20 cellular contexts compared by ENCODE assay signal in genomic region chr22:26561756-26562417, GRCh38. TPM values are rescaled to one million over a fixed set of nuclear protein-coding genes. Genes with fewer than 3 reads are reported as not detected.
DNase-seq lines count a peak whose midpoint lies in the region; ATAC-seq, FAIRE-seq and TF ChIP-seq lines count a peak whose summit lies in the region.
"Had no signal": no experiment of that assay in that cellular context is flagged by ENCODE, and none has a peak within 500 bp of the region (broad histone marks: within the 10 kb centered on the region; RNA-seq: fewer than 3 reads in every experiment).

No MANE protein-coding gene starts in this region.

- no peak for FAIRE-seq in HepG2 (lab: Jason Lieb, UNC)

- no peaks in the 10 kb centered on the region for H3K79me2 ChIP-seq in HepG2 (ENCODE audit: insufficient read depth, low read length)

- no peak overlapping the region for H3K4me3 Mint-ChIP-seq in effector memory CD8-positive, alpha-beta T cell
- no peak overlapping the region for H3K4me3 Mint-ChIP-seq in T-cell
- H3K4me3 Mint-ChIP-seq: activated T-cell treated with anti-CD3 and anti-CD28 coated beads, Interleukin-2, amount 50 U/mL, for 4 hours; stimulated activated naive CD8-positive, alpha-beta T cell treated with anti-CD3 and anti-CD28 coated beads, Interleukin-15, amount 100 ng/mL, for 72 hours had no signal

- H4K5ac ChIP-seq in IMR-90 (ENCODE audit: low read depth, low read length): no peak overlapping the region

- no peak overlapping the region for H2BK20ac ChIP-seq in IMR-90 (ENCODE audit: low read depth, low read length)

- no peaks in the 10 kb centered on the region for H3K27me3 Mint-ChIP-seq in effector memory CD8-positive, alpha-beta T cell
- H3K27me3 Mint-ChIP-seq in T-cell: no peaks in the 10 kb centered on the region
- H3K27me3 Mint-ChIP-seq: progenitor cell of endocrine pancreas; stimulated activated naive CD8-positive, alpha-beta T cell treated with anti-CD3 and anti-CD28 coated beads, Interleukin-15, amount 100 ng/mL, for 72 hours had no signal

- no peak overlapping the region for H3K23ac ChIP-seq in IMR-90 (ENCODE audit: low read depth, low read length)

- WGBS in IMR-90 (ENCODE audit: extremely low coverage in 2 of 2, insufficient read length in 1 of 2), 2 experiments: 100% methylated on average over 2 of the region's 9 CpGs; no CpG with 5 or more reads in 1 of the 2 experiments
- WGBS in HepG2 (ENCODE audit: low lambda C conversion rate): 90% methylated on average over 4 of the region's 9 CpGs

- H3K14ac ChIP-seq in IMR-90 (replicated peaks; ENCODE audit: low read depth, low read length): no peak overlapping the region

- no peaks in the 10 kb centered on the region for H3K9me3 Mint-ChIP-seq in effector memory CD8-positive, alpha-beta T cell
- H3K9me3 Mint-ChIP-seq in T-cell: no peaks in the 10 kb centered on the region
- H3K9me3 Mint-ChIP-seq: activated T-cell treated with anti-CD3 and anti-CD28 coated beads, Interleukin-2, amount 50 U/mL, for 4 hours; stimulated activated naive CD8-positive, alpha-beta T cell treated with anti-CD3 and anti-CD28 coated beads, Interleukin-15, amount 100 ng/mL, for 72 hours had no signal

- TF ChIP-seq RAD21 in IMR-90 (IDR thresholded peaks at IDR 0.05; ENCODE audit: low read length): no peak
- TF ChIP-seq RAD21 in HepG2 (CRISPR knock-in tag; IDR thresholded peaks at IDR 0.05): no peak

- H3K56ac ChIP-seq in IMR-90 (ENCODE audit: extremely low read depth, insufficient read depth, low read length): no peak overlapping the region

- no peak overlapping the region for H4K8ac ChIP-seq in IMR-90 (ENCODE audit: low read depth in 2 of 2, low read length in 2 of 2)

- H3K27ac Mint-ChIP-seq in effector memory CD8-positive, alpha-beta T cell: peak overlapping the region; percentile 77 to 82
- peak overlapping the region in 1 of 2 donors; percentile 12 for H3K27ac Mint-ChIP-seq in T-cell
- H3K27ac Mint-ChIP-seq: progenitor cell of endocrine pancreas had no signal

- H3K9ac ChIP-seq in IMR-90 (ENCODE audit: low read depth, low read length) (no peak overlapping the region), HepG2 (ENCODE audit: insufficient read depth, low read depth, low read length) (no peak overlapping the region)

- no peak for TF ChIP-seq POLR2A in IMR-90 (IDR thresholded peaks at IDR 0.05; ENCODE audit: low read depth, low read length)
- TF ChIP-seq POLR2A in HepG2 (IDR thresholded peaks at IDR 0.05; ENCODE audit: insufficient read depth in 1 of 2, low read depth in 2 of 2, low read length in 2 of 2): no peak

- TF ChIP-seq CTCF in IMR-90 (conservative IDR thresholded peaks at IDR 0.05; ENCODE audit: low read depth, low read length) (no peak), HepG2 (CRISPR knock-in tag; IDR thresholded peaks at IDR 0.05) (no peak), omental fat pad (IDR thresholded peaks at IDR 0.05) (no peak)

- DNase-seq in IMR-90 (no peak), HepG2 (ENCODE audit: low spot score) (no peak), sciatic nerve (ENCODE audit: low spot score) (peak; percentile 73), T-cell (no peak), omental fat pad (ENCODE audit: low spot score) (no peak), HuH-7.5 (ENCODE audit: low spot score) (no peak)
- DNase-seq in effector memory CD8-positive, alpha-beta T cell: no peak
- DNase-seq: activated CD4-positive, alpha-beta T cell treated with anti-CD3 and anti-CD28 coated beads, Interleukin-2, amount 50 U/mL, for 1 hour; activated T-cell treated with anti-CD3 and anti-CD28 coated beads, Interleukin-2, amount 50 U/mL, for 4 hours; Caco-2; effector CD4-positive, alpha-beta T cell; NCI-H2029 treated with DMSO at 0.1 percent for 48 hours; NCI-H526 treated with DMSO at 0.1 percent for 48 hours; PC-9; stimulated activated naive CD8-positive, alpha-beta T cell treated with anti-CD3 and anti-CD28 coated beads, Interleukin-15, amount 100 ng/mL, for 72 hours had no signal

- H2BK120ac ChIP-seq in IMR-90 (ENCODE audit: low read depth, low read length): no peak overlapping the region

- H3K4me1 ChIP-seq in IMR-90 (ENCODE audit: control insufficient read depth, insufficient read depth, low read length) (peaks cover 5% of the 10 kb centered on the region), HepG2 (ENCODE audit: insufficient read depth, low read length) (no peaks in the 10 kb centered on the region)
- H3K4me1 ChIP-seq: Caco-2 had no signal

- dilution Hi-C loops in IMR-90 (cut with HindIII; ENCODE audit: low sequenced_read_pairs, unreplicated experiment): no loop called here

- H3K4me3 ChIP-seq in IMR-90 (ENCODE audit: insufficient read depth, low read depth, low read length) (no peak overlapping the region), HepG2 (replicated peaks in 1 of 3; ENCODE audit: insufficient read depth in 1 of 3, low read depth in 2 of 3, low read length in 3 of 3) (no peak overlapping the region)
- H3K4me3 ChIP-seq: PC-9, SK-N-MC had no signal

- TF ChIP-seq EP300 in HepG2 (IDR thresholded peaks at IDR 0.05; ENCODE audit: low read depth in 2 of 2, low read length in 2 of 2) (no peak), HepG2 (CRISPR knock-in tag; IDR thresholded peaks at IDR 0.05; ENCODE audit: borderline replicate concordance) (no peak)

- POLR2A ChIA-PET in IMR-90 (lab: Charles Lee; ENCODE audit: unreplicated experiment) (no interaction called here), HepG2 (lab: Yijun Ruan, JAX) (no interaction called here), T-cell (lab: Charles Lee) (no interaction called here)

- H4K20me1 ChIP-seq in IMR-90 (ENCODE audit: insufficient read depth, low read length) (peaks cover 4% of the 10 kb centered on the region), HepG2 (ENCODE audit: insufficient read depth, low read length) (no peaks in the 10 kb centered on the region)

- ATAC-seq in IMR-90 (ENCODE audit: low read depth) (no peak), HepG2 (no peak), sciatic nerve (peak; percentile 74), HG02610 (IDR thresholded peaks at IDR 0.05; ENCODE audit: unreplicated experiment) (no peak), T-cell (replicated peaks in 1 of 4) (no peak), omental fat pad (ENCODE audit: low FRiP score) (no peak)
- no peak for ATAC-seq in effector memory CD8-positive, alpha-beta T cell (replicated peaks)
- ATAC-seq: activated T-cell treated with anti-CD3 and anti-CD28 coated beads, Interleukin-2, amount 50 U/mL, for 4 hours; stimulated activated naive CD8-positive, alpha-beta T cell treated with anti-CD3 and anti-CD28 coated beads, Interleukin-15, amount 100 ng/mL, for 72 hours had no signal

- H2BK15ac ChIP-seq in IMR-90 (ENCODE audit: low read depth, low read length): no peak overlapping the region

- no peak overlapping the region for H4K91ac ChIP-seq in IMR-90 (ENCODE audit: insufficient read depth, low read depth, low read length)

- no peak overlapping the region for H3K27ac ChIP-seq in IMR-90 (ENCODE audit: insufficient read depth, low read length)
- no peak overlapping the region for H3K27ac ChIP-seq in HepG2 (ENCODE audit: extremely low read length, insufficient read depth, low read length)
- H3K27ac ChIP-seq: PC-9, SK-N-MC had no signal

- H2AK9ac ChIP-seq in IMR-90 (replicated peaks; ENCODE audit: low read depth, low read length, poor library complexity): peak overlapping the region; percentile 62

- H3K4me2 ChIP-seq in IMR-90 (ENCODE audit: low read depth, low read length): no peak overlapping the region
- H3K4me2 ChIP-seq in HepG2 (ENCODE audit: low read depth, low read length): no peak overlapping the region
- H3K4me2 ChIP-seq: PC-9 had no signal

- peaks cover 11% of the 10 kb centered on the region; the same call in 1 of the 2 replicates for H3K9me1 ChIP-seq in IMR-90 (ENCODE audit: insufficient read depth, low read length)

- peaks cover 25 to 74% of the 10 kb centered on the region in 2 experiments for H3K79me1 ChIP-seq in IMR-90 (ENCODE audit: low read depth in 1 of 2, low read length in 2 of 2)

- BruUV-seq in IMR-90 (replicated peaks; lab: Mats Ljungman, UMichigan) (no TSS peak), HepG2 (replicated peaks; lab: Mats Ljungman, UMichigan) (no TSS peak)

- H3K18ac ChIP-seq in IMR-90 (ENCODE audit: low read depth, low read length): no peak overlapping the region

- no peak overlapping the region for H2AFZ ChIP-seq in IMR-90 (replicated peaks; ENCODE audit: low read length, poor library complexity)
- H2AFZ ChIP-seq in HepG2 (ENCODE audit: low read length): no peak overlapping the region
- H2AFZ ChIP-seq: PC-9 had no signal

- intact Hi-C loops in IMR-90 (cut with micrococcal nuclease): no loop called here
- intact Hi-C loops in HepG2 (cut with micrococcal nuclease; ENCODE audit: unreplicated experiment): no loop called here
- intact Hi-C loops in sciatic nerve (cut with DNase I): no loop called here

- H3K4ac ChIP-seq in IMR-90 (ENCODE audit: low read depth, low read length): no peak overlapping the region

- no peak overlapping the region for H2BK5ac ChIP-seq in IMR-90 (ENCODE audit: low read depth, low read length, poor library complexity, severe bottlenecking)

- H3K27me3 ChIP-seq in IMR-90 (ENCODE audit: control insufficient read depth, insufficient read depth, low read length): no peaks in the 10 kb centered on the region
- no peaks in the 10 kb centered on the region for H3K27me3 ChIP-seq in HepG2 (ENCODE audit: control insufficient read depth in 1 of 2, insufficient read depth in 2 of 2, low read length in 2 of 2)

- H3K36me3 ChIP-seq in IMR-90 (ENCODE audit: control insufficient read depth, insufficient read depth, low read length) (peaks cover 4% of the 10 kb centered on the region), HepG2 (replicated peaks in 1 of 2; ENCODE audit: control insufficient read depth in 1 of 2, insufficient read depth in 2 of 2, low read length in 2 of 2) (peaks cover 0 to 3% of the 10 kb centered on the region in 2 experiments; a peak in 1 of 5 replicates)

- CTCF ChIA-PET in IMR-90 (lab: Yijun Ruan, JAX): no interaction called here
- CTCF ChIA-PET in HepG2 (lab: Yijun Ruan, JAX; ENCODE audit: low intra/inter-chr PET ratio, low total read pairs): no interaction called here
- CTCF ChIA-PET in T-cell (lab: Charles Lee): interaction anchor here in 1 of 2 donors (0.7 kb wide), 1 partner anchor 1245 kb away, joined by 5 read pairs; no protein-coding TSS in a partner anchor

- H3K4me1 Mint-ChIP-seq in effector memory CD8-positive, alpha-beta T cell (ENCODE audit: low read depth in 2 of 2): peaks cover 53 to 89% of the 10 kb centered on the region in 2 donors
- peaks cover 36 to 48% (median 43%) of the 10 kb centered on the region in 3 donors for H3K4me1 Mint-ChIP-seq in T-cell

- H3K9me3 ChIP-seq in IMR-90 (ENCODE audit: control insufficient read depth, insufficient read depth, low read length): no peaks in the 10 kb centered on the region
- H3K9me3 ChIP-seq in HepG2 (ENCODE audit: low read length): no peaks in the 10 kb centered on the region
- H3K9me3 ChIP-seq: Caco-2 had no signal

- peaks cover 17% of the 10 kb centered on the region for H3K36me3 Mint-ChIP-seq in effector memory CD8-positive, alpha-beta T cell (ENCODE audit: insufficient read depth)
- peaks cover 4% of the 10 kb centered on the region for H3K36me3 Mint-ChIP-seq in T-cell

- H2AK5ac ChIP-seq in IMR-90 (ENCODE audit: low read depth, low read length): no peak overlapping the region

- in situ Hi-C loops in IMR-90 (cut with MboI; ENCODE audit: low sequenced_read_pairs) (no loop called here), HepG2 (cut with HindIII; ENCODE audit: extremely low pct_ligation_motif_present, low pct_unique_long_range_greater_than_20kb) (no loop called here)

RNA-seq across cellular contexts. Expression of gene TPST2, which starts 28.0 kb away (rescaled TPM):
- total RNA-seq in IMR-90 (2012; rRNA removed): 41.7 and 42.5 TPM in 2 replicates
- 63.6 and 81.1 TPM in 2 replicates for polyA plus RNA-seq in IMR-90 (2012; rRNA removed)
- 84.8 and 101 TPM in 2 replicates for polyA plus RNA-seq in IMR-90 (2012; cell fraction: cytosol; rRNA removed)
- 50.0 and 85.2 TPM in 2 replicates for polyA plus RNA-seq in IMR-90 (2012; cell fraction: nucleus; rRNA removed; ENCODE audit: low replicate concordance)
- 9.2 and 15.2 TPM in 2 replicates for total RNA-seq in HepG2 (2016; rRNA removed; fragmentation: Illumina TruSeq; extraction: Trizol)
- total RNA-seq in HepG2 (2016; cell fraction: cytosol; rRNA removed; fragmentation: Illumina TruSeq; extraction: Trizol; ENCODE audit: low read depth): 10.0 and 10.4 TPM in 2 replicates
- 7.8 and 13.5 TPM in 2 replicates for total RNA-seq in HepG2 (2016; cell fraction: insoluble cytoplasmic fraction; rRNA removed; fragmentation: Illumina TruSeq; extraction: Trizol)
- total RNA-seq in HepG2 (2016; cell fraction: membrane; rRNA removed; fragmentation: Illumina TruSeq; extraction: Trizol): 17.6 and 23.3 TPM in 2 replicates
- total RNA-seq in HepG2 (2016; cell fraction: nucleus; rRNA removed; fragmentation: Illumina TruSeq; extraction: Trizol): 10.0 and 10.8 TPM in 2 replicates
- polyA plus RNA-seq in HepG2 (2011; rRNA removed): 23.8 and 29.5 TPM in 2 replicates
- polyA plus RNA-seq in HepG2 (2011; cell fraction: cytosol; rRNA removed): 27.5 and 32.7 TPM in 2 replicates
- polyA plus RNA-seq in HepG2 (2011; cell fraction: nucleus; rRNA removed): 21.6 and 24.3 TPM in 2 replicates
- polyA plus RNA-seq in HepG2 (2012): 9.2 and 17.3 TPM in 2 replicates
- 13.1 and 15.0 TPM in 2 replicates for polyA plus RNA-seq in HepG2 (2016; cell fraction: cytosol; fragmentation: Illumina TruSeq; extraction: Trizol; ENCODE audit: low read depth)
- polyA plus RNA-seq in HepG2 (2016; cell fraction: insoluble cytoplasmic fraction; fragmentation: Illumina TruSeq; extraction: Trizol; ENCODE audit: low read depth): 10.0 and 11.2 TPM in 2 replicates
- 19.3 and 21.6 TPM in 2 replicates for polyA plus RNA-seq in HepG2 (2016; cell fraction: membrane; fragmentation: Illumina TruSeq; extraction: Trizol; ENCODE audit: low read depth)
- 16.7 and 18.4 TPM in 2 replicates for polyA plus RNA-seq in HepG2 (2016; cell fraction: nucleus; fragmentation: Illumina TruSeq; extraction: Trizol; ENCODE audit: insufficient read depth, low read depth)
- polyA minus RNA-seq in HepG2 (2011; rRNA and poly(A)+ RNA removed; ENCODE audit: low replicate concordance): 13.6 and 45.9 TPM in 2 replicates
- polyA minus RNA-seq in HepG2 (2011; cell fraction: cytosol; rRNA and poly(A)+ RNA removed): 10.1 and 10.6 TPM in 2 replicates
- 11.7 and 12.1 TPM in 2 replicates for polyA minus RNA-seq in HepG2 (2011; cell fraction: nucleus; rRNA and poly(A)+ RNA removed)
- 26.6 TPM for total RNA-seq in sciatic nerve
- 10 to 100 TPM; 30.3 to 42.1 (median 38.0) TPM for total RNA-seq in T-cell
- 100 to 1,000 TPM in 1 of 4 donors, 10 to 100 TPM in 3; 39.5 to 101 (median 73.3) TPM for total RNA-seq in omental fat pad

RNA-seq across cellular contexts. Expression of gene TFIP11, which starts 49.6 kb away (rescaled TPM):
- total RNA-seq in IMR-90 (2012; rRNA removed) (37.5 and 43.2 TPM in 2 replicates), HepG2 (2016; rRNA removed; fragmentation: Illumina TruSeq; extraction: Trizol) (20.8 and 22.8 TPM in 2 replicates), sciatic nerve (28.0 TPM), T-cell (10 to 100 TPM; 63.0 to 91.8 (median 75.2) TPM), omental fat pad (10 to 100 TPM; 14.8 to 39.1 (median 20.2) TPM)
- polyA plus RNA-seq in IMR-90 (2012; rRNA removed) (22.5 and 23.6 TPM in 2 replicates), HepG2 (2011; rRNA removed) (15.4 and 18.4 TPM in 2 replicates)
- 16.0 and 16.7 TPM in 2 replicates for polyA plus RNA-seq in IMR-90 (2012; cell fraction: cytosol; rRNA removed)
- 35.1 and 48.4 TPM in 2 replicates for polyA plus RNA-seq in IMR-90 (2012; cell fraction: nucleus; rRNA removed; ENCODE audit: low replicate concordance)
- total RNA-seq in HepG2 (2016; cell fraction: cytosol; rRNA removed; fragmentation: Illumina TruSeq; extraction: Trizol; ENCODE audit: low read depth): 2.5 and 2.8 TPM in 2 replicates
- total RNA-seq in HepG2 (2016; cell fraction: insoluble cytoplasmic fraction; rRNA removed; fragmentation: Illumina TruSeq; extraction: Trizol): 20.2 and 22.6 TPM in 2 replicates
- total RNA-seq in HepG2 (2016; cell fraction: membrane; rRNA removed; fragmentation: Illumina TruSeq; extraction: Trizol): 4.9 and 5.7 TPM in 2 replicates
- 17.0 and 24.6 TPM in 2 replicates for total RNA-seq in HepG2 (2016; cell fraction: nucleus; rRNA removed; fragmentation: Illumina TruSeq; extraction: Trizol)
- 11.9 and 14.9 TPM in 2 replicates for polyA plus RNA-seq in HepG2 (2011; cell fraction: cytosol; rRNA removed)
- 19.7 and 24.6 TPM in 2 replicates for polyA plus RNA-seq in HepG2 (2011; cell fraction: nucleus; rRNA removed)
- 11.8 and 16.2 TPM in 2 replicates for polyA plus RNA-seq in HepG2 (2012)
- polyA plus RNA-seq in HepG2 (2016; cell fraction: cytosol; fragmentation: Illumina TruSeq; extraction: Trizol; ENCODE audit: low read depth): 0.94 and 1.1 TPM in 2 replicates
- polyA plus RNA-seq in HepG2 (2016; cell fraction: insoluble cytoplasmic fraction; fragmentation: Illumina TruSeq; extraction: Trizol; ENCODE audit: low read depth): 16.1 and 16.3 TPM in 2 replicates
- 1.7 and 2.2 TPM in 2 replicates for polyA plus RNA-seq in HepG2 (2016; cell fraction: membrane; fragmentation: Illumina TruSeq; extraction: Trizol; ENCODE audit: low read depth)
- 22.2 and 27.8 TPM in 2 replicates for polyA plus RNA-seq in HepG2 (2016; cell fraction: nucleus; fragmentation: Illumina TruSeq; extraction: Trizol; ENCODE audit: insufficient read depth, low read depth)
- 32.9 and 35.2 TPM in 2 replicates for polyA minus RNA-seq in HepG2 (2011; rRNA and poly(A)+ RNA removed; ENCODE audit: low replicate concordance)
- 11.9 and 15.1 TPM in 2 replicates for polyA minus RNA-seq in HepG2 (2011; cell fraction: cytosol; rRNA and poly(A)+ RNA removed)
- polyA minus RNA-seq in HepG2 (2011; cell fraction: nucleus; rRNA and poly(A)+ RNA removed): 30.3 and 31.2 TPM in 2 replicates

RNA-seq across cellular contexts. Expression of gene CRYBB1, which starts 55.9 kb away (rescaled TPM):
- total RNA-seq in IMR-90 (2012; rRNA removed): not detected in 2 replicates
- polyA plus RNA-seq in IMR-90 (2012; rRNA removed): not detected in 2 replicates
- polyA plus RNA-seq in IMR-90 (2012; cell fraction: cytosol; rRNA removed): not detected in 2 replicates
- polyA plus RNA-seq in IMR-90 (2012; cell fraction: nucleus; rRNA removed; ENCODE audit: low replicate concordance): not detected in 2 replicates
- total RNA-seq in HepG2 (2016; rRNA removed; fragmentation: Illumina TruSeq; extraction: Trizol): not detected in 2 replicates
- not detected in 2 replicates for total RNA-seq in HepG2 (2016; cell fraction: cytosol; rRNA removed; fragmentation: Illumina TruSeq; extraction: Trizol; ENCODE audit: low read depth)
- not detected in 2 replicates for total RNA-seq in HepG2 (2016; cell fraction: insoluble cytoplasmic fraction; rRNA removed; fragmentation: Illumina TruSeq; extraction: Trizol)
- total RNA-seq in HepG2 (2016; cell fraction: membrane; rRNA removed; fragmentation: Illumina TruSeq; extraction: Trizol): not detected in 2 replicates
- not detected in 2 replicates for total RNA-seq in HepG2 (2016; cell fraction: nucleus; rRNA removed; fragmentation: Illumina TruSeq; extraction: Trizol)
- polyA plus RNA-seq in HepG2 (2011; rRNA removed): not detected in 2 replicates
- not detected in 2 replicates for polyA plus RNA-seq in HepG2 (2011; cell fraction: cytosol; rRNA removed)
- polyA plus RNA-seq in HepG2 (2011; cell fraction: nucleus; rRNA removed): not detected in 2 replicates
- polyA plus RNA-seq in HepG2 (2012): not detected in 2 replicates
- polyA plus RNA-seq in HepG2 (2016; cell fraction: cytosol; fragmentation: Illumina TruSeq; extraction: Trizol; ENCODE audit: low read depth): not detected in 2 replicates
- not detected in 2 replicates for polyA plus RNA-seq in HepG2 (2016; cell fraction: insoluble cytoplasmic fraction; fragmentation: Illumina TruSeq; extraction: Trizol; ENCODE audit: low read depth)
- not detected in 2 replicates for polyA plus RNA-seq in HepG2 (2016; cell fraction: membrane; fragmentation: Illumina TruSeq; extraction: Trizol; ENCODE audit: low read depth)
- not detected in 2 replicates for polyA plus RNA-seq in HepG2 (2016; cell fraction: nucleus; fragmentation: Illumina TruSeq; extraction: Trizol; ENCODE audit: insufficient read depth, low read depth)
- polyA minus RNA-seq in HepG2 (2011; rRNA and poly(A)+ RNA removed; ENCODE audit: low replicate concordance): not detected in 2 replicates
- polyA minus RNA-seq in HepG2 (2011; cell fraction: cytosol; rRNA and poly(A)+ RNA removed): not detected in 2 replicates
- not detected in 2 replicates for polyA minus RNA-seq in HepG2 (2011; cell fraction: nucleus; rRNA and poly(A)+ RNA removed)
- total RNA-seq in sciatic nerve: 0.76 TPM
- total RNA-seq in T-cell: not detected
- 1 to 10 TPM in 3 of 4 donors, under 1 TPM in 1; 0.96 to 2.2 (median 1.9) TPM for total RNA-seq in omental fat pad
- total RNA-seq: activated T-cell treated with anti-CD3 and anti-CD28 coated beads, Interleukin-2, amount 50 U/mL, for 4 hours; Caco-2; fibroblast of lung; H4; PC-9; progenitor cell of endocrine pancreas had no signal
- polyA plus RNA-seq: fibroblast of lung had no signal

RNA-seq across cellular contexts. Expression of gene CRYBA4, which starts 59.9 kb away (rescaled TPM):
- not detected in 2 replicates for total RNA-seq in IMR-90 (2012; rRNA removed)
- polyA plus RNA-seq in IMR-90 (2012; rRNA removed): not detected in 2 replicates
- polyA plus RNA-seq in IMR-90 (2012; cell fraction: cytosol; rRNA removed): not detected in 2 replicates
- polyA plus RNA-seq in IMR-90 (2012; cell fraction: nucleus; rRNA removed; ENCODE audit: low replicate concordance): not detected in 2 replicates
- not detected in 2 replicates for total RNA-seq in HepG2 (2016; rRNA removed; fragmentation: Illumina TruSeq; extraction: Trizol)
- not detected in 2 replicates for total RNA-seq in HepG2 (2016; cell fraction: cytosol; rRNA removed; fragmentation: Illumina TruSeq; extraction: Trizol; ENCODE audit: low read depth)
- total RNA-seq in HepG2 (2016; cell fraction: insoluble cytoplasmic fraction; rRNA removed; fragmentation: Illumina TruSeq; extraction: Trizol): not detected in 2 replicates
- total RNA-seq in HepG2 (2016; cell fraction: membrane; rRNA removed; fragmentation: Illumina TruSeq; extraction: Trizol): not detected in 2 replicates
- total RNA-seq in HepG2 (2016; cell fraction: nucleus; rRNA removed; fragmentation: Illumina TruSeq; extraction: Trizol): not detected in 2 replicates
- not detected in 2 replicates for polyA plus RNA-seq in HepG2 (2011; rRNA removed)
- not detected in 2 replicates for polyA plus RNA-seq in HepG2 (2011; cell fraction: cytosol; rRNA removed)
- polyA plus RNA-seq in HepG2 (2011; cell fraction: nucleus; rRNA removed): not detected in 2 replicates
- polyA plus RNA-seq in HepG2 (2012): not detected in 2 replicates
- polyA plus RNA-seq in HepG2 (2016; cell fraction: cytosol; fragmentation: Illumina TruSeq; extraction: Trizol; ENCODE audit: low read depth): not detected in 2 replicates
- polyA plus RNA-seq in HepG2 (2016; cell fraction: insoluble cytoplasmic fraction; fragmentation: Illumina TruSeq; extraction: Trizol; ENCODE audit: low read depth): not detected in 2 replicates
- polyA plus RNA-seq in HepG2 (2016; cell fraction: membrane; fragmentation: Illumina TruSeq; extraction: Trizol; ENCODE audit: low read depth): not detected in 2 replicates
- polyA plus RNA-seq in HepG2 (2016; cell fraction: nucleus; fragmentation: Illumina TruSeq; extraction: Trizol; ENCODE audit: insufficient read depth, low read depth): not detected in 2 replicates
- polyA minus RNA-seq in HepG2 (2011; rRNA and poly(A)+ RNA removed; ENCODE audit: low replicate concordance): not detected in 2 replicates
- polyA minus RNA-seq in HepG2 (2011; cell fraction: cytosol; rRNA and poly(A)+ RNA removed): not detected in 2 replicates
- polyA minus RNA-seq in HepG2 (2011; cell fraction: nucleus; rRNA and poly(A)+ RNA removed): not detected in 2 replicates
- total RNA-seq in sciatic nerve: not detected
- not detected for total RNA-seq in T-cell
- not detected for total RNA-seq in omental fat pad
- total RNA-seq: activated T-cell treated with anti-CD3 and anti-CD28 coated beads, Interleukin-2, amount 50 U/mL, for 4 hours; fibroblast of lung; H4; PC-9; progenitor cell of endocrine pancreas had no signal
- polyA plus RNA-seq: fibroblast of lung had no signal
